ENCODE assay signal across 24 cellular contexts in genomic region chr1:86527306-86527705, GRCh38. TPM values are rescaled to one million over a fixed set of nuclear protein-coding genes. Genes with fewer than 3 reads are reported as not detected.
DNase-seq lines count a peak whose midpoint lies in the region; ATAC-seq and TF ChIP-seq lines count a peak whose summit lies in the region.
"Had no signal": no experiment of that assay in that cellular context is flagged by ENCODE, and none has a peak within 500 bp of the region (broad histone marks: within the 10 kb centered on the region; RNA-seq: fewer than 3 reads in every experiment).

No MANE protein-coding gene starts in this region.

- peaks cover 2% of the 10 kb centered on the region for H3K27me3 Mint-ChIP-seq in stimulated activated naive CD8-positive, alpha-beta T cell treated with anti-CD3 and anti-CD28 coated beads, Interleukin-15, amount 100 ng/mL, for 72 hours
- no peaks in the 10 kb centered on the region for H3K27me3 Mint-ChIP-seq in GM23338 (ENCODE audit: insufficient read depth, low read depth, poor library complexity)

- no peak overlapping the region for H3K27ac Mint-ChIP-seq in stimulated activated naive CD8-positive, alpha-beta T cell treated with anti-CD3 and anti-CD28 coated beads, Interleukin-15, amount 100 ng/mL, for 72 hours
- no peak overlapping the region for H3K27ac Mint-ChIP-seq in GM23338

- no peak for ATAC-seq in stimulated activated naive CD8-positive, alpha-beta T cell treated with anti-CD3 and anti-CD28 coated beads, Interleukin-15, amount 100 ng/mL, for 72 hours
- ATAC-seq in HG02798 (IDR thresholded peaks at IDR 0.05; ENCODE audit: poor library complexity, unreplicated experiment) (no peak), GM23338 (no peak)
- ATAC-seq: HepG2, K562 had no signal

- intact Hi-C loops in transverse colon (cut with DNase I; ENCODE audit: low total_unique reads), result loop anchor here (10.0 kb wide), 1 partner anchor 63 kb away; the partner anchor contains the start of gene CLCA1

- TF ChIP-seq POLR2A in Peyer's patch (IDR thresholded peaks at IDR 0.05) (no peak), transverse colon (IDR thresholded peaks at IDR 0.05) (no peak)

- H3K4me2 ChIP-seq in GM23338, result no peak overlapping the region

- H3K27me3 ChIP-seq in Peyer's patch, result no peaks in the 10 kb centered on the region
- no peaks in the 10 kb centered on the region for H3K27me3 ChIP-seq in transverse colon
- H3K27me3 ChIP-seq in GM23338 (ENCODE audit: insufficient read depth), result no peaks in the 10 kb centered on the region
- H3K27me3 ChIP-seq: BE2C, SJCRH30 had no signal

- TF ChIP-seq EP300 in transverse colon (IDR thresholded peaks at IDR 0.05; ENCODE audit: low read depth), result no peak

- H3K36me3 ChIP-seq in Peyer's patch (no peaks in the 10 kb centered on the region), transverse colon (no peaks in the 10 kb centered on the region), GM23338 (ENCODE audit: insufficient read depth) (0 out of 2 replicates have a peak, but pooled peaks cover 3% of the 10 kb centered on the region)
- H3K36me3 ChIP-seq: BE2C, SJCRH30 had no signal

- H3K9me3 ChIP-seq in Peyer's patch, result no peaks in the 10 kb centered on the region
- no peaks in the 10 kb centered on the region for H3K9me3 ChIP-seq in transverse colon
- H3K9me3 ChIP-seq: BE2C, SJCRH30 had no signal

- TF ChIP-seq CTCF in Peyer's patch (IDR thresholded peaks at IDR 0.05) (no peak), epithelial cell of esophagus (IDR thresholded peaks at IDR 0.05; ENCODE audit: insufficient read depth, low read depth, low read length, missing control alignments) (no peak), transverse colon (IDR thresholded peaks at IDR 0.05) (no peak), GM23338 (conservative IDR thresholded peaks at IDR 0.05; ENCODE audit: low read depth in 2 of 2) (no peak)

- H3K4me3 ChIP-seq in Peyer's patch (no peak overlapping the region), epithelial cell of esophagus (ENCODE audit: low read length) (no peak overlapping the region), transverse colon (no peak overlapping the region), GM23338 (no peak overlapping the region)
- H3K4me3 ChIP-seq: K562, SJCRH30 had no signal

- peaks cover 9% of the 10 kb centered on the region; the same call in 2 of the 3 replicates for H3K36me3 Mint-ChIP-seq in GM23338 (ENCODE audit: low read depth)

- WGBS in transverse colon (ENCODE audit: low coverage in 1 of 2), 2 donors, result 27 to 31% methylated on average over 4 of the region's 4 CpGs

- no peak for DNase-seq in Peyer's patch
- DNase-seq in epithelial cell of esophagus (ENCODE audit: low read depth), result peak; percentile 24
- peak; percentile 65 to 76 for DNase-seq in lung microvascular endothelial cell (ENCODE audit: low read depth in 2 of 2)
- no peak for DNase-seq in transverse colon
- no peak for DNase-seq in stimulated activated naive CD8-positive, alpha-beta T cell treated with anti-CD3 and anti-CD28 coated beads, Interleukin-15, amount 100 ng/mL, for 72 hours
- DNase-seq in GM23338 (ENCODE audit: low spot score), result no peak
- DNase-seq: BE2C; EL; H7; MM.1S; NCI-H1092; NCI-H1436; NCI-H1930; NCI-H226; NCI-H510A treated with DMSO at 0.1 percent for 48 hours; NCI-H748 treated with DMSO at 0.1 percent for 48 hours; NK-92 treated with Interleukin-12 subunit alpha and Interleukin-12 subunit beta, amount 100 ng/mL, for 24 hours; SJCRH30 had no signal

- H4K20me1 ChIP-seq in GM23338 (replicated peaks; ENCODE audit: insufficient read depth), result no peaks in the 10 kb centered on the region

- no peak overlapping the region for H2AFZ ChIP-seq in GM23338

- no peak overlapping the region for H3K4me3 Mint-ChIP-seq in stimulated activated naive CD8-positive, alpha-beta T cell treated with anti-CD3 and anti-CD28 coated beads, Interleukin-15, amount 100 ng/mL, for 72 hours
- no peak overlapping the region for H3K4me3 Mint-ChIP-seq in GM23338

- H3K9me2 ChIP-seq in GM23338 (ENCODE audit: insufficient read depth), result no peaks in the 10 kb centered on the region

- H3F3A ChIP-seq in GM23338 (replicated peaks; ENCODE audit: low read depth), result no peaks in the 10 kb centered on the region

- H3K4me1 ChIP-seq in Peyer's patch, result peaks cover 0 to 4% (median 0%) of the 10 kb centered on the region in 4 donors
- H3K4me1 ChIP-seq in transverse colon, result peaks cover 0 to 8% (median 0%) of the 10 kb centered on the region in 4 donors
- H3K4me1 ChIP-seq in GM23338 (ENCODE audit: insufficient read depth), result no peaks in the 10 kb centered on the region
- H3K4me1 ChIP-seq: BE2C, SJCRH30 had no signal

- no peaks in the 10 kb centered on the region for H3K9me3 Mint-ChIP-seq in stimulated activated naive CD8-positive, alpha-beta T cell treated with anti-CD3 and anti-CD28 coated beads, Interleukin-15, amount 100 ng/mL, for 72 hours
- H3K9me3 Mint-ChIP-seq in GM23338, result peaks cover 13% of the 10 kb centered on the region; the same call in 2 of the 3 replicates

- in situ Hi-C loops in transverse colon (cut with MboI; ENCODE audit: low pct_ligation_motif_present in 1 of 4, low pct_unique_long_range_greater_than_20kb in 1 of 4, low sequenced_read_pairs in 3 of 4), result no loop called here

- H3K79me2 ChIP-seq in GM23338 (replicated peaks; ENCODE audit: insufficient read depth), result no peaks in the 10 kb centered on the region

- H3K27ac ChIP-seq in Peyer's patch (peak overlapping the region in 3 of 4 donors; percentile 32 to 72 (median 44)), transverse colon (peak overlapping the region; percentile 53 to 61 (median 57)), GM23338 (ENCODE audit: low read depth) (no peak overlapping the region)
- H3K27ac ChIP-seq: SJCRH30 had no signal

- no peaks in the 10 kb centered on the region for H3K4me1 Mint-ChIP-seq in stimulated activated naive CD8-positive, alpha-beta T cell treated with anti-CD3 and anti-CD28 coated beads, Interleukin-15, amount 100 ng/mL, for 72 hours
- H3K4me1 Mint-ChIP-seq in GM23338, result no peaks in the 10 kb centered on the region

TF ChIP-seq in GM23338, 12 proteins besides CTCF, POLR2A, EP300 and RAD21 (continues in another document):
- TF ChIP-seq NANOG (IDR thresholded peaks at IDR 0.05; ENCODE audit: borderline replicate concordance) (no peak), ZNF331 (CRISPR knock-in tag; IDR thresholded peaks at IDR 0.05; ENCODE audit: low read depth) (no peak), POLR2AphosphoS5 (IDR thresholded peaks at IDR 0.05; ENCODE audit: low read depth) (no peak), EZH2 (IDR thresholded peaks at IDR 0.05; ENCODE audit: low read depth, unreplicated experiment) (no peak), CREB1 (CRISPR knock-in tag; IDR thresholded peaks at IDR 0.05; ENCODE audit: low read depth) (no peak), EZH2phosphoT487 (IDR thresholded peaks at IDR 0.05; ENCODE audit: unreplicated experiment) (no peak)

RNA-seq across cellular contexts. Expression of gene CLCA4, which starts 19.6 kb away (rescaled TPM):
- total RNA-seq in Peyer's patch, result 100 to 1,000 TPM in 1 of 4 donors, 10 to 100 TPM in 2, not detected in 1; 10.3 to 113 (median 14.1) TPM
- not detected in 2 replicates for total RNA-seq in lung microvascular endothelial cell
- 1,000 to 10,000 TPM in 2 of 4 donors, 100 to 1,000 TPM in 1, under 1 TPM in 1; 0.40 to 1,312 (median 849) TPM for total RNA-seq in transverse colon
- not detected in 2 replicates for total RNA-seq in GM23338 (2014; rRNA removed; shearing (Covaris generic))
- not detected in 2 replicates for polyA plus RNA-seq in GM23338 (2016; fragmentation: Nextera tagmentation; extraction: Ambion mirVana)
- total RNA-seq: A673, H7, HepG2, K562, LHCN-M2, OCI-LY7, SJCRH30 had no signal
- polyA plus RNA-seq: HepG2, K562 had no signal

RNA-seq across cellular contexts. Expression of gene CLCA1, which starts 58.6 kb away (rescaled TPM):
- total RNA-seq in Peyer's patch (100 to 1,000 TPM in 3 of 4 donors, 10 to 100 TPM in 1; 87.5 to 841 (median 195) TPM), lung microvascular endothelial cell (not detected in 2 replicates), transverse colon (1,000 to 10,000 TPM in 1 of 4 donors, 100 to 1,000 TPM in 2, 10 to 100 TPM in 1; 16.1 to 1,013 (median 168) TPM)
- not detected in 2 replicates for total RNA-seq in GM23338 (2014; rRNA removed; shearing (Covaris generic))
- not detected in 2 replicates for polyA plus RNA-seq in GM23338 (2016; fragmentation: Nextera tagmentation; extraction: Ambion mirVana)
- total RNA-seq: A673, H7, HepG2, LHCN-M2, OCI-LY7, SJCRH30 had no signal
- polyA plus RNA-seq: HepG2 had no signal

Comparison
In these comparisons a context has a peak if more than half of its experiments do, and no peak if none do; other contexts are left out.
1. DNase-seq: peak in epithelial cell of esophagus (single experiment) and lung microvascular endothelial cell (2 of 2); none in Peyer's patch (0 of 3), transverse colon (single experiment), stimulated activated naive CD8-positive, alpha-beta T cell treated with anti-CD3 and anti-CD28 coated beads, Interleukin-15, amount 100 ng/mL, for 72 hours (0 of 2) and GM23338 (single experiment).
2. RNA of gene CLCA1, which starts 58.6 kb away (total RNA-seq): 87.5 to 841 TPM in Peyer's patch and 16.1 to 1,013 TPM in transverse colon; not detected in lung microvascular endothelial cell and not detected in GM23338; every median in the first group is over 10 times any median in the second.